ENCODE assay signal across 16 cellular contexts in the genomic region with DNA sequence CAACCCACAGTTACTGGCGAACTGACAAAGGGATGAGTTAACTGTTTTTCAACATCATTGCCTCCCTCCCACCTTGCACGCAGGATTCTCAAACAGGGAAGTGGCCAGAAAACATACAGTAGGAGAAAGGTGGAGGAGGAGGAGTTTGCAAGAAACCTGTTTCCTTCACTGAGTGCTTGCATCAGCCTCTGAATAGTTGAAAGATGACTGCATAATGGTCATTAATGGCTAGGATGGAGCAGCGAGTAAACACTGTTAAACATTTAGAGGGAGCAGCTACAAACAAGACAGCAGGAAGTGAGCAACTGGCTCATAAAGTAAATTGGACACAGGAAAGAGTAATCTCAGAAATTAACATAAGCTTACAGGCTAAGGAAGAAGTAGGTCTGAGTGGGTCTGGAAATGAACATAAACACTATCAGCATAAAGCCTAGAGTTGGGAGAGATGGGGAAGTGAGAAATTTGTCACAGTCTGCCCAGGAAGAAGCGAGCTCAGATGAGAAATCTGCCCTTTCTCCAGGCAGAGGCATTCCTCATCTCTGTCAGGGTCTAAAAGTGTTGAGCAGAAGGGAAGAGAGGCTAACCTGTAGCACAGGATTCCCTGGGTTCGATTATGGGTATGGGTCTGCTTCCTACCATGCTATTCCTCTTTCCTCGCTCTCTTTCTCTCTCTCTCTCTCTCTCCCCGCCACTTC. TPM values are rescaled to one million over a fixed set of nuclear protein-coding genes. Genes with fewer than 3 reads are reported as not detected.
DNase-seq lines count a peak whose midpoint lies in the region; ATAC-seq and TF ChIP-seq lines count a peak whose summit lies in the region.
"Had no signal": no experiment of that assay in that cellular context is flagged by ENCODE, and none has a peak within 500 bp of the region (broad histone marks: within the 10 kb centered on the region; RNA-seq: fewer than 3 reads in every experiment).

No MANE protein-coding gene starts in this region.

- H3K36me3 Mint-ChIP-seq in T-helper 2 cell treated with Interferon-gamma antibody and Interleukin-4, amounts not matched to agents 5 μg/mL and 100 μg/mL, for 36 hours (ENCODE audit: low read depth) = no peaks in the 10 kb centered on the region
- no peaks in the 10 kb centered on the region for H3K36me3 Mint-ChIP-seq in natural killer cell treated with Interleukin-12 subunit alpha and Interleukin-12 subunit beta and Interleukin-15 and Interleukin-18, amount 100 ng/mL, for 72 hours

- H3K36me3 ChIP-seq in RWPE2 (ENCODE audit: low read depth) = no peaks in the 10 kb centered on the region
- H3K36me3 ChIP-seq: vagina had no signal

- H3K4me3 ChIP-seq in RWPE2 (ENCODE audit: severe bottlenecking) = no peak overlapping the region
- H3K4me3 ChIP-seq: SK-N-MC, vagina had no signal

- no peaks in the 10 kb centered on the region for H3K4me1 Mint-ChIP-seq in T-helper 2 cell treated with Interferon-gamma antibody and Interleukin-4, amounts not matched to agents 5 μg/mL and 100 μg/mL, for 36 hours (ENCODE audit: low read depth)
- no peaks in the 10 kb centered on the region for H3K4me1 Mint-ChIP-seq in natural killer cell treated with Interleukin-12 subunit alpha and Interleukin-12 subunit beta and Interleukin-15 and Interleukin-18, amount 100 ng/mL, for 72 hours (ENCODE audit: low read depth in 2 of 2)

- peaks cover 8% of the 10 kb centered on the region for H3K9me3 Mint-ChIP-seq in T-helper 2 cell treated with Interferon-gamma antibody and Interleukin-4, amounts not matched to agents 5 μg/mL and 100 μg/mL, for 36 hours
- H3K9me3 Mint-ChIP-seq in natural killer cell treated with Interleukin-12 subunit alpha and Interleukin-12 subunit beta and Interleukin-15 and Interleukin-18, amount 100 ng/mL, for 72 hours = peaks cover 3% of the 10 kb centered on the region

- TF ChIP-seq CTCF in C4-2B (conservative IDR thresholded peaks at IDR 0.05) (no peak), RWPE2 (IDR thresholded peaks at IDR 0.05; ENCODE audit: poor library complexity, severe bottlenecking) (no peak)

- no peaks in the 10 kb centered on the region for H3K27me3 Mint-ChIP-seq in T-helper 2 cell treated with Interferon-gamma antibody and Interleukin-4, amounts not matched to agents 5 μg/mL and 100 μg/mL, for 36 hours (ENCODE audit: low read depth)
- peaks cover 0 to 11% of the 10 kb centered on the region in 2 donors for H3K27me3 Mint-ChIP-seq in natural killer cell treated with Interleukin-12 subunit alpha and Interleukin-12 subunit beta and Interleukin-15 and Interleukin-18, amount 100 ng/mL, for 72 hours

- H3K27me3 ChIP-seq in RWPE2 (ENCODE audit: insufficient read depth, poor library complexity, severe bottlenecking) = no peaks in the 10 kb centered on the region
- H3K27me3 ChIP-seq: vagina had no signal

- no peaks in the 10 kb centered on the region for H3K4me1 ChIP-seq in RWPE2 (ENCODE audit: insufficient read depth, poor library complexity, severe bottlenecking)
- H3K4me1 ChIP-seq: vagina had no signal

- H3K9me3 ChIP-seq in RWPE2 (ENCODE audit: severe bottlenecking) = no peaks in the 10 kb centered on the region
- H3K9me3 ChIP-seq: vagina had no signal

- H3K27ac Mint-ChIP-seq in T-helper 2 cell treated with Interferon-gamma antibody and Interleukin-4, amounts not matched to agents 5 μg/mL and 100 μg/mL, for 36 hours = no peak overlapping the region
- H3K27ac Mint-ChIP-seq in natural killer cell treated with Interleukin-12 subunit alpha and Interleukin-12 subunit beta and Interleukin-15 and Interleukin-18, amount 100 ng/mL, for 72 hours = no peak overlapping the region

- H3K27ac ChIP-seq in C4-2B (peak overlapping the region; percentile 35; the same call in 1 of the 2 replicates), RWPE2 (ENCODE audit: poor library complexity, severe bottlenecking) (no peak overlapping the region)
- H3K27ac ChIP-seq: SK-N-MC, vagina had no signal

- peak; percentile 86 for ATAC-seq in RWPE2 (ENCODE audit: low read depth)
- ATAC-seq in HG02678 (IDR thresholded peaks at IDR 0.05; ENCODE audit: unreplicated experiment) = no peak
- no peak for ATAC-seq in natural killer cell treated with Interleukin-12 subunit alpha and Interleukin-12 subunit beta and Interleukin-15 and Interleukin-18, amount 100 ng/mL, for 72 hours
- ATAC-seq: activated CD4-positive, CD25-positive, alpha-beta regulatory T cell treated with anti-CD3 and anti-CD28 coated beads, Interleukin-2, amount 50 U/mL, for 24 hours had no signal

- peak; percentile 0 for DNase-seq in HT1080 (ENCODE audit: low read depth)
- DNase-seq in RWPE2 (ENCODE audit: low spot score) = no peak
- peak; percentile 82 for DNase-seq in islet precursor cell
- no peak for DNase-seq in T-helper 2 cell treated with Interferon-gamma antibody and Interleukin-4, amounts not matched to agents 5 μg/mL and 100 μg/mL, for 36 hours (ENCODE audit: low spot score)
- DNase-seq in natural killer cell treated with Interleukin-12 subunit alpha and Interleukin-12 subunit beta and Interleukin-15 and Interleukin-18, amount 100 ng/mL, for 72 hours (ENCODE audit: low spot score) = no peak
- no peak for DNase-seq in activated T-cell treated with anti-CD3 and anti-CD28 coated beads for 4 hours
- DNase-seq: glutamatergic neuron, Karpas-422, NCI-H446, occipital lobe had no signal

- no peak overlapping the region for H3K4me3 Mint-ChIP-seq in T-helper 2 cell treated with Interferon-gamma antibody and Interleukin-4, amounts not matched to agents 5 μg/mL and 100 μg/mL, for 36 hours
- no peak overlapping the region for H3K4me3 Mint-ChIP-seq in natural killer cell treated with Interleukin-12 subunit alpha and Interleukin-12 subunit beta and Interleukin-15 and Interleukin-18, amount 100 ng/mL, for 72 hours

RNA-seq across cellular contexts. Expression of a gene that starts 38.6 kb away (rescaled TPM):
- 0.11 TPM in 1 of 2 replicates, not detected in the other for total RNA-seq in HT1080 (2014; rRNA removed; shearing (Covaris generic))
- not detected in 2 replicates for polyA plus RNA-seq in HT1080 (2015; cell fraction: cytosol; rRNA removed)
- not detected in 2 replicates for polyA plus RNA-seq in HT1080 (2015; cell fraction: nucleus; rRNA removed)
- total RNA-seq in natural killer cell treated with Interleukin-12 subunit alpha and Interleukin-12 subunit beta and Interleukin-15 and Interleukin-18, amount 100 ng/mL, for 72 hours = not detected
- total RNA-seq: liver, vagina had no signal

Comparison
In these comparisons a context has a peak if more than half of its experiments do, and no peak if none do; other contexts are left out.
1. DNase-seq: peak in HT1080 (single experiment) and islet precursor cell (single experiment); none in RWPE2 (single experiment), T-helper 2 cell treated with Interferon-gamma antibody and Interleukin-4, amounts not matched to agents 5 μg/mL and 100 μg/mL, for 36 hours (single experiment), natural killer cell treated with Interleukin-12 subunit alpha and Interleukin-12 subunit beta and Interleukin-15 and Interleukin-18, amount 100 ng/mL, for 72 hours (single experiment) and activated T-cell treated with anti-CD3 and anti-CD28 coated beads for 4 hours (single experiment).